21 cellular contexts compared by ENCODE assay signal in genomic region chr10:42878134-42878820, GRCh38.
"Had no signal": no experiment of that assay in that cellular context is flagged by ENCODE, and none has a peak within 500 bp of the region (broad histone marks: within the 10 kb centered on the region; RNA-seq: fewer than 3 reads in every experiment).

No MANE protein-coding gene starts in this region.

- DNase-seq: KBM-7, MV-4-11, NCI-H1048, NCI-H1105, NCI-H1417 treated with DMSO at 0.1 percent for 48 hours, NCI-H146, NCI-H1694 treated with DMSO at 0.1 percent for 48 hours, NCI-H1930, NCI-H2081, NCI-H2107, NCI-H226, NCI-H446, NCI-H510A, NCI-H524 treated with DMSO at 0.1 percent for 48 hours, NCI-H69, NCI-H774, Right ventricle myocardium superior, RPMI8226, SIG-M5 had no signal

- H3K36me3 ChIP-seq: SJSA1 had no signal

- H3K4me3 ChIP-seq: SJSA1, SK-N-MC had no signal

- H3K9me3 ChIP-seq: SJSA1 had no signal

- H3K4me1 ChIP-seq: SJSA1 had no signal

- H3K27ac ChIP-seq: SJSA1, SK-N-MC had no signal
